22 cellular contexts compared by ENCODE assay signal in genomic region chr22:24997023-24997422, GRCh38. TPM values are rescaled to one million over a fixed set of nuclear protein-coding genes. Genes with fewer than 3 reads are reported as not detected.
DNase-seq lines count a peak whose midpoint lies in the region; ATAC-seq and TF ChIP-seq lines count a peak whose summit lies in the region.
"Had no signal": no experiment of that assay in that cellular context is flagged by ENCODE, and none has a peak within 500 bp of the region (broad histone marks: within the 10 kb centered on the region; RNA-seq: fewer than 3 reads in every experiment).

No MANE protein-coding gene starts in this region.

- H3K36me3 Mint-ChIP-seq in activated T-helper 1 cell treated with anti-CD3 and anti-CD28 coated beads, Interleukin-12 subunit alpha, Interleukin-12 subunit beta, Interleukin-2, Interleukin-4 antibody, amounts not matched to agents 30 ng/mL and 10 ng/mL and 1 ng/mL, durations not matched to agents 14 hours and 24 hours and 36 hours (ENCODE audit: low read depth), result peaks cover 4% of the 10 kb centered on the region
- H3K36me3 Mint-ChIP-seq: CD14-positive monocyte; natural killer cell treated with Interleukin-12 subunit alpha and Interleukin-12 subunit beta and Interleukin-15 and Interleukin-18, amount 100 ng/mL, for 72 hours had no signal

- no peak for TF ChIP-seq CTCF in smooth muscle cell (IDR thresholded peaks at IDR 0.05; ENCODE audit: borderline replicate concordance, insufficient read depth, poor library complexity, severe bottlenecking)

- peaks cover 4% of the 10 kb centered on the region for H4K20me1 ChIP-seq in smooth muscle cell (ENCODE audit: low read depth)

- H3K9me3 ChIP-seq in adipocyte (ENCODE audit: control insufficient read depth, low read length) (no peaks in the 10 kb centered on the region), iPS-18c (ENCODE audit: control insufficient read depth, insufficient read depth, low read length) (no peaks in the 10 kb centered on the region), smooth muscle cell (replicated peaks; ENCODE audit: low read depth) (no peaks in the 10 kb centered on the region)
- H3K9me3 ChIP-seq: upper lobe of right lung had no signal

- 42% methylated on average over 6 of the region's 6 CpGs for WGBS in smooth muscle cell (ENCODE audit: low lambda C conversion rate)

- H3K9me3 Mint-ChIP-seq in activated T-helper 1 cell treated with anti-CD3 and anti-CD28 coated beads, Interleukin-12 subunit alpha, Interleukin-12 subunit beta, Interleukin-2, Interleukin-4 antibody, amounts not matched to agents 30 ng/mL and 10 ng/mL and 1 ng/mL, durations not matched to agents 14 hours and 24 hours and 36 hours, result peaks cover under 1% of the 10 kb centered on the region
- H3K9me3 Mint-ChIP-seq: CD14-positive monocyte; immature natural killer cell; natural killer cell treated with Interleukin-12 subunit alpha and Interleukin-12 subunit beta and Interleukin-15 and Interleukin-18, amount 100 ng/mL, for 72 hours; stimulated activated effector memory CD8-positive, alpha-beta T cell treated with anti-CD3 and anti-CD28 coated beads, Interleukin-12 subunit alpha, Interleukin-12 subunit beta, amount 100 ng/mL, for 72 hours had no signal

- H2AFZ ChIP-seq in smooth muscle cell (ENCODE audit: low read depth), result no peak overlapping the region

- peaks cover 11% of the 10 kb centered on the region for H3F3A ChIP-seq in smooth muscle cell (ENCODE audit: low read depth)

- intact Hi-C loops in activated T-helper 1 cell treated with anti-CD3 and anti-CD28 coated beads, Interleukin-12 subunit alpha, Interleukin-12 subunit beta, Interleukin-2, Interleukin-4 antibody, amounts not matched to agents 30 ng/mL and 10 ng/mL and 1 ng/mL, durations not matched to agents 14 hours and 24 hours and 36 hours (cut with micrococcal nuclease), result no loop called here

- no peak overlapping the region for H3K4me3 Mint-ChIP-seq in activated T-helper 1 cell treated with anti-CD3 and anti-CD28 coated beads, Interleukin-12 subunit alpha, Interleukin-12 subunit beta, Interleukin-2, Interleukin-4 antibody, amounts not matched to agents 30 ng/mL and 10 ng/mL and 1 ng/mL, durations not matched to agents 14 hours and 24 hours and 36 hours
- H3K4me3 Mint-ChIP-seq: activated CD4-positive, alpha-beta T cell treated with anti-CD3 and anti-CD28 coated beads for 36 hours; CD14-positive monocyte; immature natural killer cell; natural killer cell treated with Interleukin-12 subunit alpha and Interleukin-12 subunit beta and Interleukin-15 and Interleukin-18, amount 100 ng/mL, for 72 hours; stimulated activated effector memory CD8-positive, alpha-beta T cell treated with anti-CD3 and anti-CD28 coated beads, Interleukin-12 subunit alpha, Interleukin-12 subunit beta, amount 100 ng/mL, for 72 hours had no signal

- H3K4me1 ChIP-seq in adipocyte (ENCODE audit: control insufficient read depth, insufficient read depth, low read length) (peaks cover 20% of the 10 kb centered on the region), smooth muscle cell (ENCODE audit: low read depth) (peaks cover 18% of the 10 kb centered on the region)

- ATAC-seq in GM18873 (IDR thresholded peaks at IDR 0.05; ENCODE audit: low FRiP score, unreplicated experiment), result no peak
- ATAC-seq: activated CD4-positive, alpha-beta T cell treated with anti-CD3 and anti-CD28 coated beads for 36 hours; natural killer cell treated with Interleukin-12 subunit alpha and Interleukin-12 subunit beta and Interleukin-15 and Interleukin-18, amount 100 ng/mL, for 72 hours; stimulated activated effector memory CD8-positive, alpha-beta T cell treated with anti-CD3 and anti-CD28 coated beads, Interleukin-12 subunit alpha, Interleukin-12 subunit beta, amount 100 ng/mL, for 72 hours had no signal

- peaks cover 45% of the 10 kb centered on the region for H3K4me1 Mint-ChIP-seq in activated T-helper 1 cell treated with anti-CD3 and anti-CD28 coated beads, Interleukin-12 subunit alpha, Interleukin-12 subunit beta, Interleukin-2, Interleukin-4 antibody, amounts not matched to agents 30 ng/mL and 10 ng/mL and 1 ng/mL, durations not matched to agents 14 hours and 24 hours and 36 hours (ENCODE audit: low read depth)
- H3K4me1 Mint-ChIP-seq: CD14-positive monocyte had no signal

- no peaks in the 10 kb centered on the region for H3K79me2 ChIP-seq in smooth muscle cell (ENCODE audit: low read depth)

- H3K4me3 ChIP-seq in adipocyte (ENCODE audit: low read length) (peak overlapping the region; percentile 38), iPS-18c (ENCODE audit: insufficient read depth, low read depth, low read length) (peak overlapping the region; percentile 20; the same call in 1 of the 2 replicates), smooth muscle cell (no peak overlapping the region)
- H3K4me3 ChIP-seq: upper lobe of right lung had no signal

- H3K36me3 ChIP-seq in adipocyte (ENCODE audit: control insufficient read depth, insufficient read depth, low read length, severe bottlenecking) (no peaks in the 10 kb centered on the region), smooth muscle cell (ENCODE audit: low read depth) (no peaks in the 10 kb centered on the region)
- H3K36me3 ChIP-seq: upper lobe of right lung had no signal

- peak; percentile 48 for DNase-seq in NCI-H82 (lab: John Stamatoyannopoulos, UW)
- no peak for DNase-seq in NCI-H82 treated with DMSO at 0.1 percent for 48 hours (lab: John Stamatoyannopoulos, UW; ENCODE audit: unreplicated experiment)
- DNase-seq in adipocyte (ENCODE audit: low read depth), result no peak
- no peak for DNase-seq in smooth muscle cell (lab: John Stamatoyannopoulos, UW; ENCODE audit: unreplicated experiment)
- no peak for DNase-seq in NCI-H2171 (lab: John Stamatoyannopoulos, UW)
- DNase-seq in activated T-helper 1 cell treated with anti-CD3 and anti-CD28 coated beads, Interleukin-12 subunit alpha, Interleukin-12 subunit beta, Interleukin-2, Interleukin-4 antibody, amounts not matched to agents 30 ng/mL and 10 ng/mL and 1 ng/mL, durations not matched to agents 14 hours and 24 hours and 36 hours (ENCODE audit: low spot score), result no peak
- DNase-seq: activated CD4-positive, alpha-beta T cell treated with anti-CD3 and anti-CD28 coated beads for 36 hours; activated CD8-positive, alpha-beta memory T cell treated with anti-CD3 and anti-CD28 coated beads, Interleukin-2, amount 50 U/mL, for 4 hours; activated gamma-delta T cell treated with Interleukin-2 at 50 U/mL for 16 hours; DMS79; GOT3; immature natural killer cell; SIG-M5; upper lobe of right lung had no signal

- no peak overlapping the region for H3K27ac Mint-ChIP-seq in activated T-helper 1 cell treated with anti-CD3 and anti-CD28 coated beads, Interleukin-12 subunit alpha, Interleukin-12 subunit beta, Interleukin-2, Interleukin-4 antibody, amounts not matched to agents 30 ng/mL and 10 ng/mL and 1 ng/mL, durations not matched to agents 14 hours and 24 hours and 36 hours
- H3K27ac Mint-ChIP-seq: activated CD4-positive, alpha-beta T cell treated with anti-CD3 and anti-CD28 coated beads for 36 hours; CD14-positive monocyte; immature natural killer cell; natural killer cell treated with Interleukin-12 subunit alpha and Interleukin-12 subunit beta and Interleukin-15 and Interleukin-18, amount 100 ng/mL, for 72 hours; stimulated activated effector memory CD8-positive, alpha-beta T cell treated with anti-CD3 and anti-CD28 coated beads, Interleukin-12 subunit alpha, Interleukin-12 subunit beta, amount 100 ng/mL, for 72 hours had no signal

- H3K27me3 ChIP-seq in adipocyte (replicated peaks; ENCODE audit: control insufficient read depth, insufficient read depth, low read length), result no peaks in the 10 kb centered on the region
- H3K27me3 ChIP-seq in smooth muscle cell (ENCODE audit: low read depth), result no peaks in the 10 kb centered on the region
- H3K27me3 ChIP-seq: upper lobe of right lung had no signal

- H3K27me3 Mint-ChIP-seq in activated T-helper 1 cell treated with anti-CD3 and anti-CD28 coated beads, Interleukin-12 subunit alpha, Interleukin-12 subunit beta, Interleukin-2, Interleukin-4 antibody, amounts not matched to agents 30 ng/mL and 10 ng/mL and 1 ng/mL, durations not matched to agents 14 hours and 24 hours and 36 hours (ENCODE audit: insufficient read depth), result peaks cover 2% of the 10 kb centered on the region

- H3K9ac ChIP-seq in adipocyte (ENCODE audit: low read length) (no peak overlapping the region), smooth muscle cell (ENCODE audit: low read depth) (no peak overlapping the region)

- peak overlapping the region; percentile 44 for H3K4me2 ChIP-seq in smooth muscle cell

- peak overlapping the region; percentile 2 for H3K27ac ChIP-seq in smooth muscle cell (ENCODE audit: low read depth)
- H3K27ac ChIP-seq: upper lobe of right lung had no signal

RNA-seq across cellular contexts. Expression of gene KIAA1671, which starts 44.5 kb away (rescaled TPM):
- 4.8 and 7.6 TPM in 2 replicates for total RNA-seq in smooth muscle cell
- 1.7 and 3.4 TPM in 2 replicates for polyA plus RNA-seq in smooth muscle cell
- total RNA-seq in activated T-helper 1 cell treated with anti-CD3 and anti-CD28 coated beads, Interleukin-12 subunit alpha, Interleukin-12 subunit beta, Interleukin-2, Interleukin-4 antibody, amounts not matched to agents 30 ng/mL and 10 ng/mL and 1 ng/mL, durations not matched to agents 14 hours and 24 hours and 36 hours, result 16.5 and 17.6 TPM in 2 replicates
- polyA plus RNA-seq: CD14-positive monocyte had no signal

RNA-seq across cellular contexts. Expression of gene LHFPL7, which starts 50.5 kb away (rescaled TPM):
- total RNA-seq in smooth muscle cell, result not detected in 2 replicates
- not detected in 2 replicates for polyA plus RNA-seq in smooth muscle cell
- total RNA-seq in activated T-helper 1 cell treated with anti-CD3 and anti-CD28 coated beads, Interleukin-12 subunit alpha, Interleukin-12 subunit beta, Interleukin-2, Interleukin-4 antibody, amounts not matched to agents 30 ng/mL and 10 ng/mL and 1 ng/mL, durations not matched to agents 14 hours and 24 hours and 36 hours, result not detected in 2 replicates
- total RNA-seq: activated CD4-positive, alpha-beta T cell treated with anti-CD3 and anti-CD28 coated beads for 36 hours; frontal cortex; lung microvascular endothelial cell; natural killer cell treated with Interleukin-12 subunit alpha and Interleukin-12 subunit beta and Interleukin-15 and Interleukin-18, amount 100 ng/mL, for 72 hours; pulmonary artery endothelial cell; upper lobe of right lung had no signal
- polyA plus RNA-seq: CD14-positive monocyte, immature natural killer cell had no signal
